In the genomic region with DNA sequence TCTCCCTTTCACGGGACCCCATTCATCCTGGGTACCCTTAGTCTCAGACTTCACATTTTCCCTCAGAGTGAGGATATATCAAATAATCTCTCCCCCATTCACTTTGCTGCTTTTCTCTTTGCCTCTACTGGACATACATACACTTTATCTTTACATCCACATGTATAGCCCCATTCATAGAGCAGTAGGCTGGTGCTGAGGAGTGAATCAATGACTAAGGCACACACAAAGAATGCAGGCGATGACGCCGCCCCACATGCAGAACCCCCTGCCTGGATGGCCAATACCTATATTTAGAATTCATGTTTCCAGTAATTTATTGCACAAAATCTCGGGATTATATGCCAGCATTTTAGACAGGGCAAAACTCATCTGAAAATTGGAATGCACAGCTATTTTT, we compare ENCODE assay signal across 18 cellular contexts.
A peak's percentile ranks its signal among the peaks of the same experiment; 100 is the strongest.
DNase-seq lines count a peak whose midpoint lies in the region; ATAC-seq and TF ChIP-seq lines count a peak whose summit lies in the region.
"Had no signal": no experiment of that assay in that cellular context is flagged by ENCODE, and none has a peak within 500 bp of the region (broad histone marks: within the 10 kb centered on the region; RNA-seq: fewer than 3 reads in every experiment).

No MANE protein-coding gene starts in this region.

- no TSS peak for BruUV-seq in Caco-2 (replicated peaks; lab: Mats Ljungman, UMichigan)

- no peaks in the 10 kb centered on the region for H3K9me3 Mint-ChIP-seq in neural crest cell
- H3K9me3 Mint-ChIP-seq in Caco-2 (ENCODE audit: unreplicated experiment) = no peaks in the 10 kb centered on the region
- no peaks in the 10 kb centered on the region for H3K9me3 Mint-ChIP-seq in activated CD4-positive, alpha-beta T cell treated with anti-CD3 and anti-CD28 coated beads for 36 hours (ENCODE audit: low read depth)

- intact Hi-C loops in Caco-2 (cut with micrococcal nuclease; ENCODE audit: unreplicated experiment) = no loop called here
- intact Hi-C loops in activated CD4-positive, alpha-beta T cell treated with anti-CD3 and anti-CD28 coated beads for 36 hours (cut with DNase I, micrococcal nuclease) = no loop called here

- no peaks in the 10 kb centered on the region for H3K36me3 ChIP-seq in Caco-2 (ENCODE audit: control insufficient read depth, insufficient read depth, low read length)

- in situ Hi-C loops in astrocyte of the cerebellum (cut with HindIII; ENCODE audit: low sequenced_read_pairs) = no loop called here

- H3K4me3 ChIP-seq in astrocyte of the cerebellum (ENCODE audit: low read depth, low read length) = no peak overlapping the region
- H3K4me3 ChIP-seq in Caco-2 (ENCODE audit: low read depth, low read length) = no peak overlapping the region

- no peaks in the 10 kb centered on the region for H3K36me3 Mint-ChIP-seq in neural crest cell (ENCODE audit: low read depth)
- no peaks in the 10 kb centered on the region for H3K36me3 Mint-ChIP-seq in Caco-2 (ENCODE audit: insufficient read depth, unreplicated experiment)
- H3K36me3 Mint-ChIP-seq in activated CD4-positive, alpha-beta T cell treated with anti-CD3 and anti-CD28 coated beads for 36 hours (ENCODE audit: low read depth) = no peaks in the 10 kb centered on the region

- H3K4me3 Mint-ChIP-seq in neural crest cell (peak overlapping the region; percentile 2), Caco-2 (ENCODE audit: unreplicated experiment) (no peak overlapping the region)
- H3K4me3 Mint-ChIP-seq in activated CD4-positive, alpha-beta T cell treated with anti-CD3 and anti-CD28 coated beads for 36 hours = no peak overlapping the region

- no peaks in the 10 kb centered on the region for H3K27me3 ChIP-seq in Caco-2 (replicated peaks; ENCODE audit: control insufficient read depth, insufficient read depth, low read length)

- CTCF ChIA-PET in Caco-2 (lab: Charles Lee) = no interaction called here
- CTCF ChIA-PET in activated CD4-positive, alpha-beta T cell treated with anti-CD3 and anti-CD28 coated beads for 36 hours (lab: Charles Lee) = no interaction called here

- H3K27me3 Mint-ChIP-seq in neural crest cell (ENCODE audit: low read depth) = no peaks in the 10 kb centered on the region
- H3K27me3 Mint-ChIP-seq in Caco-2 (ENCODE audit: insufficient read depth, unreplicated experiment) = peaks cover 5% of the 10 kb centered on the region
- H3K27me3 Mint-ChIP-seq in activated CD4-positive, alpha-beta T cell treated with anti-CD3 and anti-CD28 coated beads for 36 hours = no peaks in the 10 kb centered on the region

- POLR2A ChIA-PET in Caco-2 (lab: Charles Lee) = no interaction called here
- POLR2A ChIA-PET in activated CD4-positive, alpha-beta T cell treated with anti-CD3 and anti-CD28 coated beads for 36 hours (lab: Charles Lee) = no interaction called here

- peak; percentile 54 for DNase-seq in EH (ENCODE audit: low read depth)
- peak; percentile 73 for DNase-seq in M059J (ENCODE audit: low read depth)
- DNase-seq in astrocyte of the cerebellum (ENCODE audit: low read depth) = peak; percentile 22
- DNase-seq in neural crest cell (ENCODE audit: low read depth, low spot score) = no peak
- no peak for DNase-seq in activated T-cell treated with anti-CD3 and anti-CD28 coated beads, Interleukin-2, amount 50 U/mL, for 48 hours
- DNase-seq in activated effector memory CD4-positive, alpha-beta T cell treated with anti-CD3 and anti-CD28 coated beads, Interleukin-2, amount 50 U/mL, for 16 hours = no peak
- no peak for DNase-seq in Caco-2
- no peak for DNase-seq in activated CD4-positive, alpha-beta T cell treated with anti-CD3 and anti-CD28 coated beads for 36 hours
- DNase-seq: C1 segment of cervical spinal cord, COR-L47, DMS53, GDM1, NCI-H1436 treated with DMSO at 0.1 percent for 48 hours, NCI-H2107, NCI-H226, NCI-H526 treated with DMSO at 0.1 percent for 48 hours, SHP77 treated with DMSO at 0.1 percent for 48 hours had no signal

- H3K4me1 Mint-ChIP-seq in neural crest cell (peaks cover 54% of the 10 kb centered on the region), Caco-2 (ENCODE audit: low read depth, unreplicated experiment) (no peaks in the 10 kb centered on the region)
- no peaks in the 10 kb centered on the region for H3K4me1 Mint-ChIP-seq in activated CD4-positive, alpha-beta T cell treated with anti-CD3 and anti-CD28 coated beads for 36 hours

- no peak for TF ChIP-seq CTCF in astrocyte of the cerebellum (IDR thresholded peaks at IDR 0.05; ENCODE audit: low read depth, low read length, missing control alignments)
- TF ChIP-seq CTCF in neural crest cell (conservative IDR thresholded peaks at IDR 0.05) = no peak
- no peak for TF ChIP-seq CTCF in Caco-2 (IDR thresholded peaks at IDR 0.05; ENCODE audit: insufficient read depth in 1 of 2, low read depth in 1 of 2, low read length in 1 of 2, severe bottlenecking in 1 of 2, unreplicated experiment in 1 of 2)

- no peaks in the 10 kb centered on the region for H3K9me3 ChIP-seq in Caco-2

- H3K4me1 ChIP-seq in Caco-2 = no peaks in the 10 kb centered on the region

- ATAC-seq in activated CD4-positive, alpha-beta T cell treated with anti-CD3 and anti-CD28 coated beads for 36 hours = no peak
- ATAC-seq: Panc1 had no signal

- peak overlapping the region; percentile 4 for H3K27ac Mint-ChIP-seq in neural crest cell (ENCODE audit: unreplicated experiment)
- no peak overlapping the region for H3K27ac Mint-ChIP-seq in Caco-2 (ENCODE audit: unreplicated experiment)
- no peak overlapping the region for H3K27ac Mint-ChIP-seq in activated CD4-positive, alpha-beta T cell treated with anti-CD3 and anti-CD28 coated beads for 36 hours

Comparison
In these comparisons a context has a peak if more than half of its experiments do, and no peak if none do; other contexts are left out.
1. DNase-seq: peak in EH (single experiment), M059J (single experiment) and astrocyte of the cerebellum (single experiment); none in neural crest cell (single experiment), activated T-cell treated with anti-CD3 and anti-CD28 coated beads, Interleukin-2, amount 50 U/mL, for 48 hours (0 of 2), activated effector memory CD4-positive, alpha-beta T cell treated with anti-CD3 and anti-CD28 coated beads, Interleukin-2, amount 50 U/mL, for 16 hours (single experiment), Caco-2 (0 of 2) and activated CD4-positive, alpha-beta T cell treated with anti-CD3 and anti-CD28 coated beads for 36 hours (single experiment).